In the genomic region with DNA sequence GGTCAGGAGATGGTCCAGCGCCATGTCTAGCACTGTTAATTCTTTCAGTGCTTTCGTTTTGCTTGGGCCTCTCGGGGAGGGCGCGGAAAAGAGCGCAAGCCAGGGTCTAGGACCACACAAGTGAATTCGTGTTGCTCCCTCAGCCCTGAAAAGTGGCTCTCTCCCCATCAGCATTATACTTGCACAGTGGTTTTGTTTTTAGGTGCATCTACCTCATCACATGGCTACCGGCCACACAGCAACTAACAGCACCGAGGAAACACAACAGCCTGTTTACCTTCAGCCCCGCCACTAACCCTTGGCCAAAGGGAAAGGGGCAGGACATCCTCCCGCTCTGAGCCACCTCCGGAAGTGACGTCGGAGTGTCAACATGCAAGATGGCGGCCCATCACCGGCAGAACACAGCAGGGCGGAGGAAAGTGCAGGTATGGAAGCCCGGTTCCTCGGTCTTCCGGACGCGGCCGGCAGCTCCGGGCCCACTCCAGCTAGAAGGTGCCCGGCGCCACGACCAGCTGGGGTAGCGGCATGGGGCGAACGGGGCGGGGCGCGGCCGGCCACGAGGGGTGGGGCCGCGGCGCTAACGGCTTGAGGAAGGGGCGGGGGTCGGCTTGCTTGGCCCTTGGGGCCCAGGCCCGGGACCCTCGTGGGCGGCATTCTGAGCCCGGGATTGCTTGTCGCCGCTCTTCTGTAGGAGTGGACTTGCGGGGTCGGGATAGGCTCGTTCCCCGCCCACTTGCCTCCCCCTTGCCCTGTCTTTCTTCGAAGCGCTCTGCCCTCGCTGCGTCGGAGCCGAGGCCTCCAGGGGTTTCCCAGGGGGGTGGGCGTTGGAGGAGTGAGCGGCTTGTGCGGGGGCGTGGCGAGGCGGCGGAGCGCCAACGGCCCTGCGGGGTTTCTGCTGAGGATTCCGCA, we compare ENCODE assay signal across 8 cellular contexts. TPM values are rescaled to one million over a fixed set of nuclear protein-coding genes. Genes with fewer than 3 reads are reported as not detected.
A peak's percentile ranks its signal among the peaks of the same experiment; 100 is the strongest.
DNase-seq lines count a peak whose midpoint lies in the region; ATAC-seq and TF ChIP-seq lines count a peak whose summit lies in the region.

TSS of gene SCN11A (minus strand) at position 296 of the 909 bp plus-strand sequence. CDS start 101,582 bp downstream, outside the sequence.
TSS of gene WDR48 (plus strand) at position 368 of the 909 bp plus-strand sequence. CDS start at position 378, 10 bp downstream.

- H3K27ac Mint-ChIP-seq in IgD-negative memory B cell = peak within 1 kb of the TSS; percentile 87 to 99 (median 98)

- no peaks in the 10 kb centered on the region for H3K9me3 Mint-ChIP-seq in IgD-negative memory B cell

- ATAC-seq in GM21576 (IDR thresholded peaks at IDR 0.05; ENCODE audit: unreplicated experiment) = peak; percentile 97

- TF ChIP-seq POLR2A in erythroblast (IDR thresholded peaks at IDR 0.05; ENCODE audit: low read length) = peak; percentile 99

- peak; percentile 63 for DNase-seq in DMS153 (lab: John Stamatoyannopoulos, UW)
- DNase-seq in OCI-M1 (lab: John Stamatoyannopoulos, UW) = peak; percentile 94
- DNase-seq in activated T-cell treated with anti-CD3 and anti-CD28 coated beads, Interleukin-2, amount 50 U/mL, for 1 hour = peak; percentile 87
- DNase-seq in erythroblast (lab: John Stamatoyannopoulos, UW) = peak; percentile 97
- peak; percentile 94 for DNase-seq in mucosa of gallbladder (ENCODE audit: low spot score)
- DNase-seq in stimulated activated CD8-positive, alpha-beta memory T cell treated with anti-CD3 and anti-CD28 coated beads, Interleukin-4, amount 100 ng/mL, for 24 hours (ENCODE audit: low read depth) = peak; percentile 87

- H3K27me3 Mint-ChIP-seq in IgD-negative memory B cell = no peaks in the 10 kb centered on the region

- peaks cover 3% of the 10 kb centered on the region for H3K36me3 Mint-ChIP-seq in IgD-negative memory B cell

- peak within 1 kb of the TSS; percentile 91 to 97 (median 94) for H3K4me3 Mint-ChIP-seq in IgD-negative memory B cell

- H3K4me1 Mint-ChIP-seq in IgD-negative memory B cell = peaks cover 25 to 46% (median 29%) of the 10 kb centered on the region in 3 donors

RNA-seq across cellular contexts. Expression of gene SCN11A, which starts in this region (rescaled TPM):
- polyA plus RNA-seq in IgD-negative memory B cell = not detected
- 0.09 TPM for total RNA-seq in mucosa of gallbladder

RNA-seq across cellular contexts. Expression of gene WDR48, which starts in this region (rescaled TPM):
- 40.5 TPM for polyA plus RNA-seq in IgD-negative memory B cell
- total RNA-seq in mucosa of gallbladder = 45.6 TPM

Comparison
In these comparisons a context has a peak if more than half of its experiments do, and no peak if none do; other contexts are left out.
1. Peak in every context shown above with its lines: DNase-seq and ATAC-seq.